Comparison of ENCODE assay signal across 18 cellular contexts in the genomic region with DNA sequence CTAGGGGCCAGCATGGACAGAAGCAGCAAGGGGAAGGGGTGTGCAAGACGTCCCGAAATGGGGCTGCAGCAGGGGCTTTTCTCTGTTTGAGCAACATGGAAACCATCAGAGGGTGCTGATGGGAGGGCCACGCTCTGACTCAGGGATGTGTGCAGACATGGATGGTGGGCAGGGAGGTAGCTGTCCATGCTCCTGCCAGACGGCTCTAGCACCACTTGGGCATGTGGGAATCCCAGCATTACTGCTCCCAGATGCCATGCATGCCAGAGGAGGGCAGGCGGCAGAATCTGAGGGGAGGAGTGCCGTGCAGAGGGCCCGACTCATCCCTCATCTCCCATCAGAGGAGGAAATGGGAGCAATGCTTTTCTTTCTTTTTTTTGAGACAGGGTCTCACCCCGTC. TPM values are rescaled to one million over a fixed set of nuclear protein-coding genes. Genes with fewer than 3 reads are reported as not detected.
A peak's percentile ranks its signal among the peaks of the same experiment; 100 is the strongest.
DNase-seq lines count a peak whose midpoint lies in the region; ATAC-seq, FAIRE-seq and TF ChIP-seq lines count a peak whose summit lies in the region.
"Had no signal": no experiment of that assay in that cellular context is flagged by ENCODE, and none has a peak within 500 bp of the region (broad histone marks: within the 10 kb centered on the region; RNA-seq: fewer than 3 reads in every experiment).

No MANE protein-coding gene starts in this region.

- TF ChIP-seq CTCF in H1 (IDR thresholded peaks at IDR 0.05; ENCODE audit: control extremely low read depth in 1 of 3, insufficient read depth in 1 of 3, low read depth in 1 of 3, low read length in 3 of 3) (no peak), omental fat pad (IDR thresholded peaks at IDR 0.05) (no peak)

- no peak overlapping the region for H3K27ac ChIP-seq in H1 (ENCODE audit: low read depth, low read length)
- H3K27ac ChIP-seq: thoracic aorta had no signal

- H2AFZ ChIP-seq in H1 (ENCODE audit: low read length) = no peak overlapping the region

- no peak overlapping the region for H2BK15ac ChIP-seq in H1 (ENCODE audit: low read length)

- H3K27me3 ChIP-seq in H1 (replicated peaks in 1 of 4; ENCODE audit: control insufficient read depth in 3 of 4, extremely low read depth in 1 of 4, insufficient read depth in 3 of 4, low read length in 3 of 4) = no peaks in the 10 kb centered on the region

- 0 out of 2 replicates have a peak, but pooled peaks cover 2% of the 10 kb centered on the region for H3K23me2 ChIP-seq in H1 (ENCODE audit: low read depth, low read length)

- no peak overlapping the region for H2BK120ac ChIP-seq in H1 (replicated peaks; ENCODE audit: low read depth, low read length)

- H2BK20ac ChIP-seq in H1 (ENCODE audit: low read length) = 0 out of 2 replicates have a peak overlapping the region, but pooled peaks have one; percentile 61

- POLR2A ChIA-PET in H1 (lab: Charles Lee; ENCODE audit: partially characterized antibody) = no interaction called here

- no peak overlapping the region; the same call in 1 of the 2 replicates for H2BK5ac ChIP-seq in H1 (ENCODE audit: low read depth, low read length)

- H3K79me2 ChIP-seq in H1 (ENCODE audit: control insufficient read depth in 1 of 2, insufficient read depth in 2 of 2, low read length in 2 of 2) = no peaks in the 10 kb centered on the region

- no peak for TF ChIP-seq EP300 in H1 (IDR thresholded peaks at IDR 0.05; ENCODE audit: borderline replicate concordance in 1 of 2, low read depth in 2 of 2, low read length in 2 of 2)

- CTCF ChIA-PET in H1 (lab: Charles Lee; ENCODE audit: partially characterized antibody) = interaction anchor here (0.7 to 3.4 kb wide), 8 partner anchors 9 to 104 kb away, joined by 3 to 23 read pairs (median 4); no protein-coding TSS in a partner anchor

- H3K9ac ChIP-seq in H1 (replicated peaks in 1 of 4; ENCODE audit: extremely low read depth in 1 of 4, low read depth in 3 of 4, low read length in 3 of 4) = no peak overlapping the region; a peak in 1 of 7 replicates

- H4K8ac ChIP-seq in H1 (ENCODE audit: extremely low read depth, insufficient read depth, low read length) = no peak overlapping the region

- H3K4ac ChIP-seq in H1 (replicated peaks; ENCODE audit: insufficient read length, low read depth, low read length) = no peak overlapping the region

- TF ChIP-seq POLR2A in H1 (IDR thresholded peaks at IDR 0.05; ENCODE audit: control extremely low read depth in 1 of 2, low read depth in 2 of 2, low read length in 2 of 2) = no peak

- no peaks in the 10 kb centered on the region for H3K9me3 ChIP-seq in H1 (ENCODE audit: insufficient read depth in 2 of 2, low read depth in 1 of 2, low read length in 1 of 2)
- H3K9me3 ChIP-seq: thoracic aorta had no signal

- H3K23ac ChIP-seq in H1 (ENCODE audit: insufficient read length) = no peak overlapping the region

- 80% methylated on average over 7 of the region's 8 CpGs; no CpG with 5 or more reads in 1 of the 2 experiments for WGBS in H1 (ENCODE audit: extremely low coverage in 1 of 2, insufficient coverage in 1 of 2, insufficient read length in 1 of 2, insufficient replicate concordance in 2 of 2, low coverage in 1 of 2, low lambda C conversion rate in 2 of 2, missing lambda C conversion rate in 1 of 2), 2 experiments

- H3K36me3 ChIP-seq in H1 (ENCODE audit: control insufficient read depth in 2 of 4, insufficient read depth in 4 of 4, low read length in 3 of 4) = peaks cover 0 to 20% (median under 1%) of the 10 kb centered on the region in 4 experiments; a peak in 4 of 8 replicates
- H3K36me3 ChIP-seq: thoracic aorta had no signal

- H3K56ac ChIP-seq in H1 (replicated peaks; ENCODE audit: insufficient read length, low read depth, low read length) = no peak overlapping the region

- H4K5ac ChIP-seq in H1 (ENCODE audit: insufficient read length, low read depth, low read length) = no peak overlapping the region

- no peak overlapping the region for H4K91ac ChIP-seq in H1 (replicated peaks; ENCODE audit: insufficient read length, low read length)

- peak; percentile 55 for DNase-seq in Daoy (ENCODE audit: low read depth)
- DNase-seq in M059J (ENCODE audit: low read depth) = peak; percentile 65
- no peak for DNase-seq in H1 (ENCODE audit: low read depth in 1 of 2, low spot score in 2 of 2)
- DNase-seq in omental fat pad (ENCODE audit: low spot score) = no peak
- no peak for DNase-seq in activated CD4-positive, alpha-beta T cell treated with anti-CD3 and anti-CD28 coated beads, Interleukin-2, amount 50 U/mL, for 4 hours
- no peak for DNase-seq in nucleus accumbens (lab: John Stamatoyannopoulos, UW)
- DNase-seq: activated CD4-positive, alpha-beta T cell treated with anti-CD3 and anti-CD28 coated beads, Interleukin-2, amount 10 ng/mL, durations not matched to agents 24 days and 14 days; activated naive CD4-positive, alpha-beta T cell treated with anti-CD3 and anti-CD28 coated beads for 36 hours; activated T-cell treated with anti-CD3 and anti-CD28 coated beads for 4 hours; C1 segment of cervical spinal cord; DMS79; NCI-H1436 treated with DMSO at 0.1 percent for 48 hours; NCI-H2227 treated with DMSO at 0.1 percent for 48 hours; stimulated activated CD4-positive, alpha-beta T cell treated with anti-CD3 and anti-CD28 coated beads, Interleukin-4, amount 100 ng/mL, for 4 hours; T1000 had no signal

- peaks cover 2 to 4% of the 10 kb centered on the region in 2 experiments for H4K20me1 ChIP-seq in H1 (replicated peaks in 1 of 2; ENCODE audit: control insufficient read depth in 1 of 2, insufficient read depth in 2 of 2, low read length in 2 of 2)

- no peak overlapping the region for H3K14ac ChIP-seq in H1 (ENCODE audit: insufficient read length)

- TF ChIP-seq RAD21 in H1 (IDR thresholded peaks at IDR 0.05 in 1 of 2, conservative IDR thresholded peaks at IDR 0.05 in 1 of 2; ENCODE audit: low read depth in 2 of 2, low read length in 2 of 2) = no peak

- H2AK5ac ChIP-seq in H1 (ENCODE audit: low read depth, low read length) = no peak overlapping the region

- H3K4me1 ChIP-seq in H1 (replicated peaks in 1 of 4; ENCODE audit: control insufficient read depth in 3 of 4, insufficient read depth in 4 of 4, low read length in 3 of 4) = peaks cover 4 to 11% (median 9%) of the 10 kb centered on the region in 4 experiments

- ATAC-seq in omental fat pad (ENCODE audit: low FRiP score) (peak; percentile 24), HG03280 (IDR thresholded peaks at IDR 0.05; ENCODE audit: unreplicated experiment) (no peak), HG02642 (IDR thresholded peaks at IDR 0.05; ENCODE audit: poor library complexity, unreplicated experiment) (no peak)

- no peak overlapping the region; the same call in 1 of the 2 replicates for H3K18ac ChIP-seq in H1 (ENCODE audit: extremely low read depth, low read length)

- H3K4me3 ChIP-seq in H1 (ENCODE audit: extremely low read depth in 1 of 4, insufficient read depth in 2 of 4, low read depth in 3 of 4, low read length in 4 of 4) = no peak overlapping the region
- H3K4me3 ChIP-seq: thoracic aorta had no signal

- H3K79me1 ChIP-seq in H1 (ENCODE audit: low read depth, low read length) = no peaks in the 10 kb centered on the region

- H3K4me2 ChIP-seq in H1 (ENCODE audit: insufficient read depth in 1 of 2, low read depth in 2 of 2, low read length in 2 of 2) = no peak overlapping the region

- no peak overlapping the region for H2BK12ac ChIP-seq in H1 (ENCODE audit: low read depth, low read length)

- FAIRE-seq in H1 (lab: Jason Lieb, UNC) = no peak

TF ChIP-seq in H1, 55 proteins besides CTCF, POLR2A, EP300 and RAD21:
- TF ChIP-seq, protein P1, sequence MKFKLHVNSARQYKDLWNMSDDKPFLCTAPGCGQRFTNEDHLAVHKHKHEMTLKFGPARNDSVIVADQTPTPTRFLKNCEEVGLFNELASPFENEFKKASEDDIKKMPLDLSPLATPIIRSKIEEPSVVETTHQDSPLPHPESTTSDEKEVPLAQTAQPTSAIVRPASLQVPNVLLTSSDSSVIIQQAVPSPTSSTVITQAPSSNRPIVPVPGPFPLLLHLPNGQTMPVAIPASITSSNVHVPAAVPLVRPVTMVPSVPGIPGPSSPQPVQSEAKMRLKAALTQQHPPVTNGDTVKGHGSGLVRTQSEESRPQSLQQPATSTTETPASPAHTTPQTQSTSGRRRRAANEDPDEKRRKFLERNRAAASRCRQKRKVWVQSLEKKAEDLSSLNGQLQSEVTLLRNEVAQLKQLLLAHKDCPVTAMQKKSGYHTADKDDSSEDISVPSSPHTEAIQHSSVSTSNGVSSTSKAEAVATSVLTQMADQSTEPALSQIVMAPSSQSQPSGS (IDR thresholded peaks at IDR 0.05; ENCODE audit: low read length) = no peak
- TF ChIP-seq EGR1 (IDR thresholded peaks at IDR 0.05; ENCODE audit: borderline replicate concordance, low read depth, low read length) = no peak

RNA-seq across cellular contexts. Expression of a gene that starts 45.6 kb away (rescaled TPM):
- 39.9 and 40.3 TPM in 2 replicates for total RNA-seq in Daoy (2014; rRNA removed; shearing (Covaris generic))
- total RNA-seq in M059J (2014; rRNA removed; shearing (Covaris generic)) = 40.4 and 44.2 TPM in 2 replicates
- 14.5 and 16.8 TPM in 2 replicates for total RNA-seq in H1 (2021; fragmentation: NEBNext Ultra II Directional; extraction: Animal tissue kit (Norgen Biotek cat#: 25700))
- polyA plus RNA-seq in H1 (2011; rRNA removed) = 5.4 and 8.0 TPM in 2 replicates
- polyA plus RNA-seq in H1 (2011; cell fraction: cytosol; rRNA removed) = 6.3 TPM
- polyA plus RNA-seq in H1 (2011; cell fraction: nucleus; rRNA removed) = 6.7 TPM
- polyA plus RNA-seq in H1 (2012, experiment 1 of 2) = 5.5 to 7.7 TPM (median 6.4 TPM) in 4 replicates
- 1.9 TPM for polyA plus RNA-seq in H1 (2012, experiment 2 of 2)
- 8.0 TPM for polyA plus RNA-seq in H1 (2013, experiment 1 of 2)
- 7.4 TPM for polyA plus RNA-seq in H1 (2013, experiment 2 of 2)
- polyA minus RNA-seq in H1 (2011; rRNA and poly(A)+ RNA removed) = 37.8 and 43.4 TPM in 2 replicates
- polyA minus RNA-seq in H1 (2011; cell fraction: cytosol; rRNA and poly(A)+ RNA removed) = 11.3 TPM
- 28.6 TPM for polyA minus RNA-seq in H1 (2011; cell fraction: nucleus; rRNA and poly(A)+ RNA removed)
- 10 to 100 TPM; 34.5 to 59.1 (median 52.0) TPM for total RNA-seq in omental fat pad

Comparison
In these comparisons a context has a peak if more than half of its experiments do, and no peak if none do; other contexts are left out.
1. DNase-seq: peak in Daoy (single experiment) and M059J (single experiment); none in H1 (0 of 2), omental fat pad (single experiment), activated CD4-positive, alpha-beta T cell treated with anti-CD3 and anti-CD28 coated beads, Interleukin-2, amount 50 U/mL, for 4 hours (0 of 2) and nucleus accumbens (0 of 56).